1 cellular context compared by ENCODE assay signal in the genomic region with DNA sequence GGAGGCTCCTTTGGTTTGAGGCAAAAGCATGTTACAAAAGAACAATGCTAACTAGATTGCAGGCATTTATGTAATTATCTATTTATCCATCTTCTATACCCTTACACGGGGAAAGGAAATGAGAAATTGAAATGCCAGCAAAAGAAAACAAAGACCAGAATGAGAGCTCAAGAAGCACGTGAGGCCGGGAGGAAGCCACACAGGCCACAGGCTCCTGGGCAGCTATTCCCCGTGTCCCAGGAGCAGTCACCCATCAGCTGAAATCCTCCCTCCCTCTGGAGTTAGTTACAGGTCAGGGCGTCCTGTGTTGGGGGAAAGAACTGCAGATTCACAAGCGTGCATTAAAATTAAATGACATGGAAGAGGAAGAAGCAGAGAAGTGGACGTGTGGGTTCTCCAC.
TF ChIP-seq lines count a peak whose summit lies in the region.

No MANE protein-coding gene starts in this region.

TF ChIP-seq in HCT116, 20 proteins besides CTCF, POLR2A, EP300 and RAD21 (continued from another document):
- no peak for TF ChIP-seq SP1 (IDR thresholded peaks at IDR 0.05; ENCODE audit: low read depth)
- no peak for TF ChIP-seq SRF (IDR thresholded peaks at IDR 0.05; ENCODE audit: low read depth)
- no peak for TF ChIP-seq CEBPB (IDR thresholded peaks at IDR 0.05; ENCODE audit: low read depth)
- TF ChIP-seq JUND (IDR thresholded peaks at IDR 0.05), result no peak
